ENCODE assay signal across 27 cellular contexts in the genomic region with DNA sequence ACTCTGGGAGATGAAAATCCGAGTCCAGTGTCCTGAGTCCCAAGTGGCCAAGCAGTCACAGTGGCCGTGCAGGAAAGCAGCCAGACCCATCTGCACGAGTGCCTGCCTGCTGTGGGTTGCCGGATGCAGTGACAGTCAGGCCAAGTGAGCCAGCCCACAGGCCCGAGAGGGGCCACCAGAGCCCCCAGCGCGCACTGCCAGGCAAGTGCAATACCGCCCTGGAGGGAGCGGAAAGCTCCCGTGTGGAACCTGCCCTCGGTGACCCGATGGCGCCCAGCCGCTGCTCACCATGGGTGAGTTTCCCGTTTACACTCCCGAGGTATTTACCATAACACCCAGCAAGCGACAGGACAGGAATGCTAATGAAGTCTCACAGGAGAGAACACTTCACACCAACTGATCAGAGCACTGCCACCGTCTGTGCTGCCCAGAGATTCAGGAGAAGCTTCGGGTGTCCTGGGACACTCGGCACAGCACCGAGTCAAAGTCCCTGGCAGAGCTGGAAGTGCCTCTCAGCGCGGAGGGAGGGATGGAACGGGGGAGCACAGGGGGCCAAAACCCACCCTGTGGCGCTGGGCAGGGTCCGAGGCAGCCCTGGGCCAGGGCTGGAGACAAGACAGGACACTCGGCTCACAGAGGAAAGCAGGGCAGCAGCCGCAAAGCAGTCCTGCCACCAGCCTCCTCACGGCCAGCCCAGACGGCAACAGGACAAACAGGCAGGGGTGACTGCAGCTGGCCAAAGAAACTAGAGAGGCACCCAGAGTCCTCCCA. TPM values are rescaled to one million over a fixed set of nuclear protein-coding genes. Genes with fewer than 3 reads are reported as not detected.
A peak's percentile ranks its signal among the peaks of the same experiment; 100 is the strongest.
DNase-seq lines count a peak whose midpoint lies in the region; ATAC-seq, FAIRE-seq and TF ChIP-seq lines count a peak whose summit lies in the region.
"Had no signal": no experiment of that assay in that cellular context is flagged by ENCODE, and none has a peak within 500 bp of the region (broad histone marks: within the 10 kb centered on the region; RNA-seq: fewer than 3 reads in every experiment).

No MANE protein-coding gene starts in this region.

- H3K9me3 Mint-ChIP-seq in neural progenitor cell (no peaks in the 10 kb centered on the region), HFFc6 (no peaks in the 10 kb centered on the region)
- H3K9me3 Mint-ChIP-seq: activated B cell treated with CpG ODN at 0.5 μM for 24 hours; activated naive CD8-positive, alpha-beta T cell treated with anti-CD3 and anti-CD28 coated beads, Interleukin-2, amount 10 ng/mL, durations not matched to agents 7 days and 5 days; activated T-helper 17 cell treated with anti-CD3 and anti-CD28 coated beads, Interleukin-2, amount 50 U/mL, for 72 hours; effector memory CD8-positive, alpha-beta T cell; nephron had no signal

- TF ChIP-seq RAD21 in HepG2 (CRISPR knock-in tag; IDR thresholded peaks at IDR 0.05) = no peak

- CTCF ChIA-PET in HepG2 (lab: Yijun Ruan, JAX; ENCODE audit: low intra/inter-chr PET ratio, low total read pairs) = no interaction called here

- POLR2A ChIA-PET in HepG2 (lab: Yijun Ruan, JAX) = no interaction called here

- no peak for TF ChIP-seq POLR2A in HepG2 (IDR thresholded peaks at IDR 0.05; ENCODE audit: insufficient read depth in 1 of 2, low read depth in 2 of 2, low read length in 2 of 2)
- no peak for TF ChIP-seq POLR2A in right lobe of liver (IDR thresholded peaks at IDR 0.05)

- no peaks in the 10 kb centered on the region for H3K27me3 ChIP-seq in HepG2 (ENCODE audit: control insufficient read depth in 1 of 2, insufficient read depth in 2 of 2, low read length in 2 of 2)
- H3K27me3 ChIP-seq in right lobe of liver = no peaks in the 10 kb centered on the region
- H3K27me3 ChIP-seq in neural progenitor cell = no peaks in the 10 kb centered on the region
- H3K27me3 ChIP-seq: body of pancreas, colonic mucosa, esophagus squamous epithelium, gastrocnemius medialis had no signal

- ATAC-seq in HepG2 (no peak), right lobe of liver (no peak), HG02623 (IDR thresholded peaks at IDR 0.05; ENCODE audit: unreplicated experiment) (no peak)
- ATAC-seq: activated T-helper 17 cell treated with anti-CD3 and anti-CD28 coated beads, Interleukin-2, amount 50 U/mL, for 72 hours; body of pancreas; effector memory CD8-positive, alpha-beta T cell had no signal

- peaks cover 19% of the 10 kb centered on the region for H3F3A ChIP-seq in neural progenitor cell (ENCODE audit: low read depth)

- H3K4me2 ChIP-seq in HepG2 (ENCODE audit: low read depth, low read length) (no peak overlapping the region), neural progenitor cell (no peak overlapping the region)

- no peak for FAIRE-seq in HepG2 (lab: Jason Lieb, UNC)
- FAIRE-seq: urothelium cell line had no signal

- H3K27me3 Mint-ChIP-seq in neural progenitor cell (ENCODE audit: insufficient read depth, low read depth) (no peaks in the 10 kb centered on the region), HFFc6 (ENCODE audit: insufficient read depth) (no peaks in the 10 kb centered on the region; the same call in 1 of the 2 replicates)
- H3K27me3 Mint-ChIP-seq: activated B cell treated with CpG ODN at 0.5 μM for 24 hours; activated naive CD8-positive, alpha-beta T cell treated with anti-CD3 and anti-CD28 coated beads, Interleukin-2, amount 10 ng/mL, durations not matched to agents 7 days and 5 days; activated T-helper 17 cell treated with anti-CD3 and anti-CD28 coated beads, Interleukin-2, amount 50 U/mL, for 72 hours; effector memory CD8-positive, alpha-beta T cell had no signal

- H3K4me3 ChIP-seq in HepG2 (replicated peaks in 1 of 3; ENCODE audit: insufficient read depth in 1 of 3, low read depth in 2 of 3, low read length in 3 of 3) (no peak overlapping the region), right lobe of liver (no peak overlapping the region), neural progenitor cell (no peak overlapping the region)
- H3K4me3 ChIP-seq: body of pancreas, colonic mucosa, esophagus squamous epithelium, gastrocnemius medialis had no signal

- H3K27ac ChIP-seq in HepG2 (ENCODE audit: extremely low read length, insufficient read depth, low read length) = no peak overlapping the region
- H3K27ac ChIP-seq in right lobe of liver = no peak overlapping the region
- H3K27ac ChIP-seq in cingulate gyrus (ENCODE audit: low read depth, low read length) = peak overlapping the region; percentile 29
- no peak overlapping the region for H3K27ac ChIP-seq in neural progenitor cell
- H3K27ac ChIP-seq: body of pancreas, colonic mucosa, esophagus squamous epithelium had no signal

- H4K20me1 ChIP-seq in HepG2 (ENCODE audit: insufficient read depth, low read length) = 0 out of 2 replicates have a peak, but pooled peaks cover under 1% of the 10 kb centered on the region
- H4K20me1 ChIP-seq in neural progenitor cell (ENCODE audit: low read depth) = peaks cover 13% of the 10 kb centered on the region

- H3K79me2 ChIP-seq in HepG2 (ENCODE audit: insufficient read depth, low read length) (no peaks in the 10 kb centered on the region), neural progenitor cell (ENCODE audit: low read depth) (no peaks in the 10 kb centered on the region)

- H3K9ac ChIP-seq in HepG2 (ENCODE audit: insufficient read depth, low read depth, low read length) (no peak overlapping the region), neural progenitor cell (no peak overlapping the region)

- TF ChIP-seq CTCF in HepG2 (CRISPR knock-in tag; IDR thresholded peaks at IDR 0.05) = no peak
- no peak for TF ChIP-seq CTCF in right lobe of liver (IDR thresholded peaks at IDR 0.05)
- no peak for TF ChIP-seq CTCF in neural progenitor cell (IDR thresholded peaks at IDR 0.05)
- no peak for TF ChIP-seq CTCF in HFFc6 (IDR thresholded peaks at IDR 0.05)

- H3K36me3 Mint-ChIP-seq in neural progenitor cell (peaks cover 27% of the 10 kb centered on the region), HFFc6 (ENCODE audit: low read depth) (peaks cover 27% of the 10 kb centered on the region)

- H3K27ac Mint-ChIP-seq in neural progenitor cell (peak overlapping the region; percentile 60), HFFc6 (no peak overlapping the region)
- H3K27ac Mint-ChIP-seq: activated B cell treated with CpG ODN at 0.5 μM for 24 hours; activated naive CD8-positive, alpha-beta T cell treated with anti-CD3 and anti-CD28 coated beads, Interleukin-2, amount 10 ng/mL, durations not matched to agents 7 days and 5 days; activated T-helper 17 cell treated with anti-CD3 and anti-CD28 coated beads, Interleukin-2, amount 50 U/mL, for 72 hours; effector memory CD8-positive, alpha-beta T cell had no signal

- H3K4me3 Mint-ChIP-seq in neural progenitor cell (no peak overlapping the region), HFFc6 (no peak overlapping the region)
- H3K4me3 Mint-ChIP-seq: activated B cell treated with CpG ODN at 0.5 μM for 24 hours; activated naive CD8-positive, alpha-beta T cell treated with anti-CD3 and anti-CD28 coated beads, Interleukin-2, amount 10 ng/mL, durations not matched to agents 7 days and 5 days; activated T-helper 17 cell treated with anti-CD3 and anti-CD28 coated beads, Interleukin-2, amount 50 U/mL, for 72 hours; nephron had no signal

- peaks cover 4% of the 10 kb centered on the region for H3K4me1 ChIP-seq in HepG2 (ENCODE audit: insufficient read depth, low read length)
- no peaks in the 10 kb centered on the region for H3K4me1 ChIP-seq in right lobe of liver
- peaks cover 18% of the 10 kb centered on the region for H3K4me1 ChIP-seq in neural progenitor cell
- H3K4me1 ChIP-seq: colonic mucosa had no signal

- in situ Hi-C loops in HepG2 (cut with HindIII; ENCODE audit: extremely low pct_ligation_motif_present, low pct_unique_long_range_greater_than_20kb) = no loop called here

- BruUV-seq in HepG2 (replicated peaks; lab: Mats Ljungman, UMichigan) = no TSS peak

- WGBS in HepG2 (ENCODE audit: low lambda C conversion rate) = 97% methylated on average over 21 of the region's 30 CpGs
- WGBS in right lobe of liver (ENCODE audit: insufficient coverage, low coverage, low lambda C conversion rate, missing lambda C conversion rate) = 73% methylated on average over 7 of the region's 30 CpGs

- H3K36me3 ChIP-seq in HepG2 (replicated peaks in 1 of 2; ENCODE audit: control insufficient read depth in 1 of 2, insufficient read depth in 2 of 2, low read length in 2 of 2) (peaks cover 45 to 74% of the 10 kb centered on the region in 2 experiments), right lobe of liver (peaks cover 6 to 69% (median 47%) of the 10 kb centered on the region in 4 donors), neural progenitor cell (no peaks in the 10 kb centered on the region)

- H3K9me3 ChIP-seq in HepG2 (ENCODE audit: low read length) = no peaks in the 10 kb centered on the region
- no peaks in the 10 kb centered on the region for H3K9me3 ChIP-seq in right lobe of liver
- H3K9me3 ChIP-seq in neural progenitor cell (ENCODE audit: low read depth) = no peaks in the 10 kb centered on the region
- H3K9me3 ChIP-seq: body of pancreas, colonic mucosa, esophagus squamous epithelium, gastrocnemius medialis had no signal

- DNase-seq in HepG2 (ENCODE audit: low spot score) (no peak), right lobe of liver (no peak), neural progenitor cell (ENCODE audit: low spot score) (no peak), RPMI8226 (no peak), HFFc6 (no peak), DMS153 treated with DMSO at 0.1 percent for 48 hours (lab: John Stamatoyannopoulos, UW; ENCODE audit: unreplicated experiment) (no peak)
- DNase-seq: ACHN; activated B cell treated with CpG ODN at 0.5 μM for 24 hours; activated CD4-positive, alpha-beta T cell treated with anti-CD3 and anti-CD28 coated beads, Interleukin-2, amount 50 U/mL, for 4 hours; activated naive CD8-positive, alpha-beta T cell treated with anti-CD3 and anti-CD28 coated beads, Interleukin-2, amount 10 ng/mL, durations not matched to agents 7 days and 5 days; body of pancreas; colonic mucosa; effector memory CD8-positive, alpha-beta T cell; esophagus squamous epithelium; NCI-H1417 treated with DMSO at 0.1 percent for 48 hours; NCI-H2081 treated with DMSO at 0.1 percent for 48 hours; NCI-H446 treated with DMSO at 0.1 percent for 48 hours; stimulated activated CD4-positive, alpha-beta T cell treated with anti-CD3 and anti-CD28 coated beads, Interleukin-2, amount 100 ng/mL, for 48 hours; stimulated activated naive CD4-positive, alpha-beta T cell; T1000 had no signal

- intact Hi-C loops in HepG2 (cut with micrococcal nuclease; ENCODE audit: unreplicated experiment) (no loop called here), right lobe of liver (cut with DNase I) (no loop called here)

- H2AFZ ChIP-seq in HepG2 (ENCODE audit: low read length) (no peak overlapping the region), neural progenitor cell (replicated peaks) (no peak overlapping the region)

- H3K4me1 Mint-ChIP-seq in neural progenitor cell (peaks cover 39% of the 10 kb centered on the region), HFFc6 (ENCODE audit: low read depth) (no peaks in the 10 kb centered on the region)

- no peak for TF ChIP-seq EP300 in HepG2 (IDR thresholded peaks at IDR 0.05; ENCODE audit: low read depth in 2 of 2, low read length in 2 of 2)
- no peak for TF ChIP-seq EP300 in HepG2 (CRISPR knock-in tag; IDR thresholded peaks at IDR 0.05; ENCODE audit: borderline replicate concordance)

RNA-seq across cellular contexts. Expression of gene TINCR, which starts 21.3 kb away (rescaled TPM):
- total RNA-seq in HepG2 (2016; rRNA removed; fragmentation: Illumina TruSeq; extraction: Trizol) = 0.04 and 0.33 TPM in 2 replicates
- not detected in 2 replicates for total RNA-seq in HepG2 (2016; cell fraction: cytosol; rRNA removed; fragmentation: Illumina TruSeq; extraction: Trizol; ENCODE audit: low read depth)
- 0.28 and 0.39 TPM in 2 replicates for total RNA-seq in HepG2 (2016; cell fraction: insoluble cytoplasmic fraction; rRNA removed; fragmentation: Illumina TruSeq; extraction: Trizol)
- 0.07 TPM in 1 of 2 replicates, not detected in the other for total RNA-seq in HepG2 (2016; cell fraction: membrane; rRNA removed; fragmentation: Illumina TruSeq; extraction: Trizol)
- 0.09 TPM in 1 of 2 replicates, not detected in the other for total RNA-seq in HepG2 (2016; cell fraction: nucleus; rRNA removed; fragmentation: Illumina TruSeq; extraction: Trizol)
- polyA plus RNA-seq in HepG2 (2011; rRNA removed) = 0.17 and 0.30 TPM in 2 replicates
- 0.15 and 0.22 TPM in 2 replicates for polyA plus RNA-seq in HepG2 (2011; cell fraction: cytosol; rRNA removed)
- polyA plus RNA-seq in HepG2 (2011; cell fraction: nucleus; rRNA removed) = 0.53 and 0.68 TPM in 2 replicates
- 0.08 and 0.59 TPM in 2 replicates for polyA plus RNA-seq in HepG2 (2012)
- 0.03 and 0.40 TPM in 2 replicates for polyA plus RNA-seq in HepG2 (2016; cell fraction: cytosol; fragmentation: Illumina TruSeq; extraction: Trizol; ENCODE audit: low read depth)
- 0.17 TPM in 1 of 2 replicates, not detected in the other for polyA plus RNA-seq in HepG2 (2016; cell fraction: insoluble cytoplasmic fraction; fragmentation: Illumina TruSeq; extraction: Trizol; ENCODE audit: low read depth)
- 0.12 and 0.14 TPM in 2 replicates for polyA plus RNA-seq in HepG2 (2016; cell fraction: membrane; fragmentation: Illumina TruSeq; extraction: Trizol; ENCODE audit: low read depth)
- polyA plus RNA-seq in HepG2 (2016; cell fraction: nucleus; fragmentation: Illumina TruSeq; extraction: Trizol; ENCODE audit: insufficient read depth, low read depth) = 0.12 and 0.45 TPM in 2 replicates
- 0.30 and 7.6 TPM in 2 replicates for polyA minus RNA-seq in HepG2 (2011; rRNA and poly(A)+ RNA removed; ENCODE audit: low replicate concordance)
- polyA minus RNA-seq in HepG2 (2011; cell fraction: cytosol; rRNA and poly(A)+ RNA removed) = not detected in 2 replicates
- 0.62 TPM in 1 of 2 replicates, not detected in the other for polyA minus RNA-seq in HepG2 (2011; cell fraction: nucleus; rRNA and poly(A)+ RNA removed)
- under 1 TPM in 1 of 6 experiments, not detected in 5; 0.44 TPM for total RNA-seq in right lobe of liver
- total RNA-seq in neural progenitor cell (ENCODE audit: low replicate concordance) = 1.8 and 3.5 TPM in 2 replicates
- total RNA-seq in HFFc6 (2021; fragmentation: NEBNext Ultra II Directional; extraction: Animal tissue kit (Norgen Biotek cat#: 25700)) = under 1 TPM in 5 of 6 experiments, not detected in 1; 0.05 to 0.34 (median 0.13) TPM
- total RNA-seq: pulmonary artery endothelial cell had no signal

RNA-seq across cellular contexts. Expression of gene SAFB2, which starts 33.5 kb away (rescaled TPM):
- total RNA-seq in HepG2 (2016; rRNA removed; fragmentation: Illumina TruSeq; extraction: Trizol) (22.9 and 31.5 TPM in 2 replicates), right lobe of liver (10 to 100 TPM; 16.9 to 48.9 (median 41.7) TPM), neural progenitor cell (ENCODE audit: low replicate concordance) (45.2 and 53.3 TPM in 2 replicates)
- 28.6 and 30.0 TPM in 2 replicates for total RNA-seq in HepG2 (2016; cell fraction: cytosol; rRNA removed; fragmentation: Illumina TruSeq; extraction: Trizol; ENCODE audit: low read depth)
- 16.7 and 28.5 TPM in 2 replicates for total RNA-seq in HepG2 (2016; cell fraction: insoluble cytoplasmic fraction; rRNA removed; fragmentation: Illumina TruSeq; extraction: Trizol)
- 18.7 and 21.5 TPM in 2 replicates for total RNA-seq in HepG2 (2016; cell fraction: membrane; rRNA removed; fragmentation: Illumina TruSeq; extraction: Trizol)
- total RNA-seq in HepG2 (2016; cell fraction: nucleus; rRNA removed; fragmentation: Illumina TruSeq; extraction: Trizol) = 38.9 and 43.4 TPM in 2 replicates
- 11.2 and 16.8 TPM in 2 replicates for polyA plus RNA-seq in HepG2 (2011; rRNA removed)
- polyA plus RNA-seq in HepG2 (2011; cell fraction: cytosol; rRNA removed) = 4.4 and 7.8 TPM in 2 replicates
- 123 and 130 TPM in 2 replicates for polyA plus RNA-seq in HepG2 (2011; cell fraction: nucleus; rRNA removed)
- 34.2 and 41.5 TPM in 2 replicates for polyA plus RNA-seq in HepG2 (2012)
- polyA plus RNA-seq in HepG2 (2016; cell fraction: cytosol; fragmentation: Illumina TruSeq; extraction: Trizol; ENCODE audit: low read depth) = 7.4 and 9.0 TPM in 2 replicates
- polyA plus RNA-seq in HepG2 (2016; cell fraction: insoluble cytoplasmic fraction; fragmentation: Illumina TruSeq; extraction: Trizol; ENCODE audit: low read depth) = 37.3 and 38.4 TPM in 2 replicates
- polyA plus RNA-seq in HepG2 (2016; cell fraction: membrane; fragmentation: Illumina TruSeq; extraction: Trizol; ENCODE audit: low read depth) = 8.7 and 10.4 TPM in 2 replicates
- 110 and 111 TPM in 2 replicates for polyA plus RNA-seq in HepG2 (2016; cell fraction: nucleus; fragmentation: Illumina TruSeq; extraction: Trizol; ENCODE audit: insufficient read depth, low read depth)
- 14.4 and 17.7 TPM in 2 replicates for polyA minus RNA-seq in HepG2 (2011; rRNA and poly(A)+ RNA removed; ENCODE audit: low replicate concordance)
- polyA minus RNA-seq in HepG2 (2011; cell fraction: cytosol; rRNA and poly(A)+ RNA removed) = 7.1 and 9.7 TPM in 2 replicates
- 82.5 and 91.5 TPM in 2 replicates for polyA minus RNA-seq in HepG2 (2011; cell fraction: nucleus; rRNA and poly(A)+ RNA removed)
- total RNA-seq in HFFc6 (2021; fragmentation: NEBNext Ultra II Directional; extraction: Animal tissue kit (Norgen Biotek cat#: 25700)) = 10 to 100 TPM; 30.4 to 41.8 (median 37.3) TPM

RNA-seq across cellular contexts. Expression of gene SAFB, which starts 33.8 kb away (rescaled TPM):
- total RNA-seq in HepG2 (2016; rRNA removed; fragmentation: Illumina TruSeq; extraction: Trizol) (28.4 and 43.4 TPM in 2 replicates), right lobe of liver (10 to 100 TPM; 31.2 to 45.7 (median 32.8) TPM), neural progenitor cell (ENCODE audit: low replicate concordance) (57.9 and 89.2 TPM in 2 replicates)
- 14.7 and 17.5 TPM in 2 replicates for total RNA-seq in HepG2 (2016; cell fraction: cytosol; rRNA removed; fragmentation: Illumina TruSeq; extraction: Trizol; ENCODE audit: low read depth)
- 31.2 and 39.6 TPM in 2 replicates for total RNA-seq in HepG2 (2016; cell fraction: insoluble cytoplasmic fraction; rRNA removed; fragmentation: Illumina TruSeq; extraction: Trizol)
- 15.8 and 15.9 TPM in 2 replicates for total RNA-seq in HepG2 (2016; cell fraction: membrane; rRNA removed; fragmentation: Illumina TruSeq; extraction: Trizol)
- total RNA-seq in HepG2 (2016; cell fraction: nucleus; rRNA removed; fragmentation: Illumina TruSeq; extraction: Trizol) = 52.0 and 55.7 TPM in 2 replicates
- 21.0 and 27.2 TPM in 2 replicates for polyA plus RNA-seq in HepG2 (2011; rRNA removed)
- polyA plus RNA-seq in HepG2 (2011; cell fraction: cytosol; rRNA removed) = 25.0 and 48.1 TPM in 2 replicates
- 153 and 157 TPM in 2 replicates for polyA plus RNA-seq in HepG2 (2011; cell fraction: nucleus; rRNA removed)
- 55.4 and 72.9 TPM in 2 replicates for polyA plus RNA-seq in HepG2 (2012)
- polyA plus RNA-seq in HepG2 (2016; cell fraction: cytosol; fragmentation: Illumina TruSeq; extraction: Trizol; ENCODE audit: low read depth) = 3.6 and 3.8 TPM in 2 replicates
- 67.5 and 86.2 TPM in 2 replicates for polyA plus RNA-seq in HepG2 (2016; cell fraction: insoluble cytoplasmic fraction; fragmentation: Illumina TruSeq; extraction: Trizol; ENCODE audit: low read depth)
- polyA plus RNA-seq in HepG2 (2016; cell fraction: membrane; fragmentation: Illumina TruSeq; extraction: Trizol; ENCODE audit: low read depth) = 6.0 and 7.3 TPM in 2 replicates
- polyA plus RNA-seq in HepG2 (2016; cell fraction: nucleus; fragmentation: Illumina TruSeq; extraction: Trizol; ENCODE audit: insufficient read depth, low read depth) = 107 and 108 TPM in 2 replicates
- 19.3 and 26.4 TPM in 2 replicates for polyA minus RNA-seq in HepG2 (2011; rRNA and poly(A)+ RNA removed; ENCODE audit: low replicate concordance)
- 31.4 and 31.7 TPM in 2 replicates for polyA minus RNA-seq in HepG2 (2011; cell fraction: cytosol; rRNA and poly(A)+ RNA removed)
- 66.7 and 69.6 TPM in 2 replicates for polyA minus RNA-seq in HepG2 (2011; cell fraction: nucleus; rRNA and poly(A)+ RNA removed)
- 10 to 100 TPM; 41.7 to 53.6 (median 49.3) TPM for total RNA-seq in HFFc6 (2021; fragmentation: NEBNext Ultra II Directional; extraction: Animal tissue kit (Norgen Biotek cat#: 25700))
